20 cellular contexts compared by ENCODE assay signal in the genomic region with DNA sequence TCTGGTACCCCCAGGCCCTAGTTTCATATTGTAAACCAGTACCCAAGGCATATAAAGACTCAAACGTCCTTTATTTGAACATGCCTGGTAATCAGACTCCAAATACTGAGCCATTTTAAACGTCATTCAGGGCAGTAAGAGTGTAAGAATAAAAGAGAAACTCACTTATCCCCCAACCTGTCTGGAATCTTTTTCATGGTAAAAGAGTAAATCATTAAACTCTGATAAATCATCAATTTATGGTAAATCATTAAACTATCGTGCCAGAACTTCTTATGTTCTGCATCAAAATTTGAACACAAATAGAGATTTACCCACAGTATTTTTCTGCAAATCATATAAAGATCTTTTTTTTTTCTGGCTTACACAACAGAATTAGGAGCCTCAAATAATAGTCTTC.
"Had no signal": no experiment of that assay in that cellular context is flagged by ENCODE, and none has a peak within 500 bp of the region (broad histone marks: within the 10 kb centered on the region; RNA-seq: fewer than 3 reads in every experiment).

No MANE protein-coding gene starts in this region.

- DNase-seq: colonic mucosa; dermis blood vessel endothelial cell; erythroblast; foreskin melanocyte; heart left ventricle; hippocampal formation; left ventricle myocardium inferior; mesendoderm; naive B cell; nephron progenitor cell; psoas muscle; sigmoid colon; stimulated activated CD4-positive, alpha-beta T cell treated with anti-CD3 and anti-CD28 coated beads, Interleukin-2, amount 100 ng/mL, for 24 hours; stimulated activated CD4-positive, alpha-beta T cell treated with anti-CD3 and anti-CD28 coated beads, Interleukin-4, amount 100 ng/mL, for 4 hours; stimulated activated naive B cell treated with anti-CD40 and anti-IgM and Interleukin-4, amounts not matched to agents 10 μg/mL and 1 μg/mL and 100 μg/mL, for 72 hours; stimulated activated naive CD8-positive, alpha-beta T cell treated with anti-CD3 and anti-CD28 coated beads, Interleukin-15, amount 100 ng/mL, for 72 hours; trophoblast cell had no signal

- H3K4me3 ChIP-seq: colonic mucosa, heart left ventricle, left ventricle myocardium inferior, lung, psoas muscle, sigmoid colon, skin epidermis, thoracic aorta had no signal

- ATAC-seq: heart left ventricle; psoas muscle; stimulated activated naive B cell treated with anti-CD40 and anti-IgM and Interleukin-4, amounts not matched to agents 10 μg/mL and 1 μg/mL and 100 μg/mL, for 72 hours; stimulated activated naive CD8-positive, alpha-beta T cell treated with anti-CD3 and anti-CD28 coated beads, Interleukin-15, amount 100 ng/mL, for 72 hours had no signal
